ENCODE assay signal across 9 cellular contexts in the genomic region with DNA sequence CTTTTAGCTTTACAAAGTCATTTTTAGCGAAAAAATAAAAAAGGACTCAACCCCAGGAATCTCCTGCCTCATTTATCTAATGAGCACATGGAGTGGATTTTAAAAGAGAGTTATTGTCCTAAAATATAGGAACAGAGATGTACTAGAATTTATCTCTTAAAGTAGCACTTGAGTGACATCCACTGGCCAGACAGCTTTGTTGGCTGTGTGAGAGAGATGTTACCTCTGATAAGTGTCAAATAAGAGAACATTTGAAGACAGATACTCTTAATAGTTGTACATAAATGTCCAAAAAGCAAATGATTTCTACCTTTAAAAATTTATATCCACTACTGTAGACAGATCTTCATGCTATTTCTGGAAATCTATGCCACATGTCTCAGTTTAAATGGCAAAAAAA. TPM values are rescaled to one million over a fixed set of nuclear protein-coding genes. Genes with fewer than 3 reads are reported as not detected.
DNase-seq lines count a peak whose midpoint lies in the region; ATAC-seq and TF ChIP-seq lines count a peak whose summit lies in the region.
"Had no signal": no experiment of that assay in that cellular context is flagged by ENCODE, and none has a peak within 500 bp of the region (broad histone marks: within the 10 kb centered on the region; RNA-seq: fewer than 3 reads in every experiment).

No MANE protein-coding gene starts in this region.

- H3K36me3 ChIP-seq in adipocyte (ENCODE audit: control insufficient read depth, insufficient read depth, low read length, severe bottlenecking) = no peaks in the 10 kb centered on the region
- H3K36me3 ChIP-seq in right lobe of liver = no peaks in the 10 kb centered on the region
- H3K36me3 ChIP-seq in spleen = no peaks in the 10 kb centered on the region
- no peaks in the 10 kb centered on the region for H3K36me3 ChIP-seq in vagina

- H3K4me3 ChIP-seq in adipocyte (ENCODE audit: low read length) (no peak overlapping the region), right lobe of liver (no peak overlapping the region), spleen (no peak overlapping the region), vagina (no peak overlapping the region)

- intact Hi-C loops in right lobe of liver (cut with DNase I) (loop anchor here in 1 of 2 donors (10.0 kb wide), 1 partner anchor 55 kb away; a partner anchor contains a TSS), spleen (cut with DNase I; ENCODE audit: low total_unique reads) (no loop called here), vagina (cut with DNase I) (no loop called here)

- peak; percentile 50 for DNase-seq in Daoy (ENCODE audit: low read depth)
- peak; percentile 79 for DNase-seq in adipocyte (ENCODE audit: low read depth)
- no peak for DNase-seq in right lobe of liver
- no peak for DNase-seq in spleen
- DNase-seq in vagina (ENCODE audit: extremely low spot score in 2 of 2) = no peak
- DNase-seq in NCI-H1436 (lab: John Stamatoyannopoulos, UW) = no peak
- DNase-seq: activated gamma-delta T cell treated with Interleukin-2 at 50 U/mL for 16 hours had no signal

- H3K9me3 ChIP-seq in adipocyte (ENCODE audit: control insufficient read depth, low read length) = peaks cover 4% of the 10 kb centered on the region
- no peaks in the 10 kb centered on the region for H3K9me3 ChIP-seq in right lobe of liver
- H3K9me3 ChIP-seq in spleen = peaks cover 0 to 12% (median 6%) of the 10 kb centered on the region in 8 donors
- H3K9me3 ChIP-seq in vagina = no peaks in the 10 kb centered on the region

- TF ChIP-seq POLR2A in right lobe of liver (IDR thresholded peaks at IDR 0.05) = no peak
- no peak for TF ChIP-seq POLR2A in spleen (IDR thresholded peaks at IDR 0.05)
- no peak for TF ChIP-seq POLR2A in vagina (IDR thresholded peaks at IDR 0.05)

- no peak overlapping the region for H3K27ac ChIP-seq in right lobe of liver
- no peak overlapping the region for H3K27ac ChIP-seq in spleen
- no peak overlapping the region for H3K27ac ChIP-seq in vagina

- H3K27me3 ChIP-seq in adipocyte (replicated peaks; ENCODE audit: control insufficient read depth, insufficient read depth, low read length) (no peaks in the 10 kb centered on the region), right lobe of liver (no peaks in the 10 kb centered on the region), spleen (replicated peaks in 1 of 7) (no peaks in the 10 kb centered on the region), vagina (no peaks in the 10 kb centered on the region)

- TF ChIP-seq CTCF in LNCAP (IDR thresholded peaks at IDR 0.05) (peak; percentile 82), right lobe of liver (IDR thresholded peaks at IDR 0.05) (peak; percentile 30 to 43 (median 34)), spleen (IDR thresholded peaks at IDR 0.05 in 8 of 11, conservative IDR thresholded peaks at IDR 0.05 in 3 of 11) (peak in 1 of 11 experiments; percentile 13), vagina (IDR thresholded peaks at IDR 0.05) (peak in 1 of 3 experiments; percentile 29)

- H3K9ac ChIP-seq in adipocyte (ENCODE audit: low read length) = no peak overlapping the region

- H3K4me1 ChIP-seq in adipocyte (ENCODE audit: control insufficient read depth, insufficient read depth, low read length) (peaks cover 13% of the 10 kb centered on the region), right lobe of liver (no peaks in the 10 kb centered on the region), spleen (peaks cover 0 to 12% (median 8%) of the 10 kb centered on the region in 6 donors), vagina (peaks cover 4% of the 10 kb centered on the region)

- peak; percentile 38 to 82 (median 58) for ATAC-seq in right lobe of liver
- no peak for ATAC-seq in HG02588 (IDR thresholded peaks at IDR 0.05; ENCODE audit: unreplicated experiment)

- WGBS in right lobe of liver (ENCODE audit: insufficient coverage, low coverage, low lambda C conversion rate, missing lambda C conversion rate) = 76% methylated on average over 1 of the region's 1 CpG
- 86 to 96% (median 92%) methylated on average over 1 of the region's 1 CpG for WGBS in spleen, 5 donors

RNA-seq across cellular contexts. Expression of a gene that starts 12.3 kb away (rescaled TPM):
- total RNA-seq in Daoy (2014; rRNA removed; shearing (Covaris generic)) = 73.3 and 90.1 TPM in 2 replicates
- 10 to 100 TPM; 25.3 to 38.5 (median 35.3) TPM for total RNA-seq in right lobe of liver
- 100 to 1,000 TPM in 5 of 7 donors, 10 to 100 TPM in 2; 65.6 to 155 (median 129) TPM for total RNA-seq in spleen
- 10 to 100 TPM; 34.5 to 46.3 (median 42.9) TPM for polyA plus RNA-seq in spleen
- total RNA-seq in vagina = 59.2 TPM

RNA-seq across cellular contexts. Expression of a gene that starts 57.3 kb away (rescaled TPM):
- total RNA-seq in Daoy (2014; rRNA removed; shearing (Covaris generic)) = not detected in 2 replicates
- 1 to 10 TPM; 1.8 to 9.2 (median 7.0) TPM for total RNA-seq in right lobe of liver
- 10 to 100 TPM in 1 of 7 donors, 1 to 10 TPM in 6; 1.8 to 18.7 (median 4.7) TPM for total RNA-seq in spleen
- polyA plus RNA-seq in spleen = 10 to 100 TPM in 1 of 3 donors, 1 to 10 TPM in 2; 2.2 to 20.9 (median 6.2) TPM
- total RNA-seq in vagina = 742 TPM

Comparison
In these comparisons a context has a peak if more than half of its experiments do, and no peak if none do; other contexts are left out.
1. DNase-seq: peak in Daoy (single experiment) and adipocyte (single experiment); none in right lobe of liver (0 of 3), spleen (single experiment), vagina (0 of 2) and NCI-H1436 (single experiment).
2. RNA of a gene that starts 57.3 kb away (total RNA-seq): 742 TPM in vagina (single experiment); 1.8 to 9.2 TPM in right lobe of liver, 1.8 to 18.7 TPM in spleen and not detected in Daoy; every median in the first group is over 10 times any median in the second.